ENCODE assay signal across 8 cellular contexts in the genomic region with DNA sequence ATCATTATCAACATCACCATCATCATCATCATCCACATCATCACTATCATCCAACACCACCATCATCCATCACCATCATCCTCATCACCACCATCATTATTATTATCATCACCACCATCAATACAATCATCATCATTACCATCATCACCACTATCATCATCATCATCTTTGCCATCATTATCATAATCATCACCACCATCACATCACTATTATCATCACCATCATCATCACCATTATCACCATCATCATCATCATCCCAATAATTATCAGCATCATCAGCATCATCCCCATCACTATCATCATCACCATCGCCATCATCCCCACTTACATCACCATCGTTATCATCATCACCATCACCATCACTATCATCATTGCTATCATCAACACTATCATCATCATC.
"Had no signal": no experiment of that assay in that cellular context is flagged by ENCODE, and none has a peak within 500 bp of the region (broad histone marks: within the 10 kb centered on the region; RNA-seq: fewer than 3 reads in every experiment).

No MANE protein-coding gene starts in this region.

- H3K4me3 ChIP-seq: GM23248, HAP-1, K562 had no signal

- H3K27ac ChIP-seq: GM23248, HL-60 had no signal

- H2AFZ ChIP-seq: GM23248 had no signal

- H3K9me3 ChIP-seq: HAP-1 had no signal

- FAIRE-seq: K562 had no signal

- DNase-seq: GM23248, GOT3, H7, KG1 had no signal

- H3K9ac ChIP-seq: GM23248 had no signal

- H3K4me1 ChIP-seq: HAP-1 had no signal

- ATAC-seq: HCT116, K562 had no signal

- H3K36me3 ChIP-seq: HAP-1 had no signal
